Comparison of ENCODE assay signal across 16 cellular contexts in the genomic region with DNA sequence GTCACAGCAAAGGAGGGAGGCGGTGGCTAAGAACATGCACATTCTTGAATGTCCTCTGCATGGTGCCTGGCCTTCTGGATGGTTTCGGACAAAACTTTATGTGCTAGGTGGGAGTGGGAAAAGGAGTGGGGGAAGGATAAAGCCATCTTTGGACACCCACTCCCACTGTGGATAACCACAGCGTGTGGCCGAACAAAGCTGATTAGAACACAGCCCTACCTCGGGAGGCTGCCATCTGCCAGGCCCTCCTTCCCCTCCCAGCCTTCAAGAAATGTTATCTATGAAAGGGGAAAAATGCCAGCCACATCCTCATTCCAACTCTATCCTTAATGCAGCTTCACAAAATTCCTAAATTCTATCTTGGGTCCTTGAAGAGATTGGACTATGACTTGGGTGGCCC. TPM values are rescaled to one million over a fixed set of nuclear protein-coding genes. Genes with fewer than 3 reads are reported as not detected.
A peak's percentile ranks its signal among the peaks of the same experiment; 100 is the strongest.
DNase-seq lines count a peak whose midpoint lies in the region; ATAC-seq and TF ChIP-seq lines count a peak whose summit lies in the region.
"Had no signal": no experiment of that assay in that cellular context is flagged by ENCODE, and none has a peak within 500 bp of the region (broad histone marks: within the 10 kb centered on the region; RNA-seq: fewer than 3 reads in every experiment).

No MANE protein-coding gene starts in this region.

- TF ChIP-seq POLR2A in breast epithelium (IDR thresholded peaks at IDR 0.05) (no peak), upper lobe of left lung (IDR thresholded peaks at IDR 0.05) (no peak)

- peak overlapping the region in 1 of 3 experiments; percentile 53 for H3K4me3 Mint-ChIP-seq in nephron
- no peak overlapping the region for H3K4me3 Mint-ChIP-seq in activated T-cell treated with anti-CD3 and anti-CD28 coated beads, Interleukin-2, amount 50 U/mL, for 24 hours
- H3K4me3 Mint-ChIP-seq: activated CD4-positive, alpha-beta memory T cell treated with anti-CD3 and anti-CD28 coated beads, Interleukin-2, amount 10 ng/mL, durations not matched to agents 7 days and 5 days; CD4-positive, alpha-beta memory T cell; stimulated activated naive CD8-positive, alpha-beta T cell treated with anti-CD3 and anti-CD28 coated beads, Interleukin-15, amount 100 ng/mL, for 72 hours had no signal

- ATAC-seq in left cardiac atrium = no peak
- ATAC-seq in left ventricle myocardium superior = no peak
- no peak for ATAC-seq in upper lobe of left lung (ENCODE audit: low FRiP score in 2 of 2)
- ATAC-seq in GM21526 (IDR thresholded peaks at IDR 0.05; ENCODE audit: low FRiP score, unreplicated experiment) = no peak
- ATAC-seq: stimulated activated naive CD8-positive, alpha-beta T cell treated with anti-CD3 and anti-CD28 coated beads, Interleukin-15, amount 100 ng/mL, for 72 hours had no signal

- 83 to 89% methylated on average over 5 of the region's 5 CpGs for WGBS in upper lobe of left lung, 2 donors

- H3K4me1 ChIP-seq in breast epithelium = peaks cover 44 to 45% of the 10 kb centered on the region in 2 donors
- peaks cover 84 to 97% (median 87%) of the 10 kb centered on the region in 4 donors for H3K4me1 ChIP-seq in upper lobe of left lung

- peak overlapping the region; percentile 79 to 86 for H3K27ac ChIP-seq in breast epithelium
- peak overlapping the region; percentile 21 to 98 (median 72) for H3K27ac ChIP-seq in upper lobe of left lung

- no peak for TF ChIP-seq EP300 in upper lobe of left lung (IDR thresholded peaks at IDR 0.05)

- no peaks in the 10 kb centered on the region for H3K9me3 Mint-ChIP-seq in nephron
- H3K9me3 Mint-ChIP-seq in activated T-cell treated with anti-CD3 and anti-CD28 coated beads, Interleukin-2, amount 50 U/mL, for 24 hours = no peaks in the 10 kb centered on the region
- H3K9me3 Mint-ChIP-seq: activated CD4-positive, alpha-beta memory T cell treated with anti-CD3 and anti-CD28 coated beads, Interleukin-2, amount 10 ng/mL, durations not matched to agents 7 days and 5 days; CD4-positive, alpha-beta memory T cell; stimulated activated naive CD8-positive, alpha-beta T cell treated with anti-CD3 and anti-CD28 coated beads, Interleukin-15, amount 100 ng/mL, for 72 hours had no signal

- H3K27me3 ChIP-seq in breast epithelium (no peaks in the 10 kb centered on the region), upper lobe of left lung (no peaks in the 10 kb centered on the region)

- peak overlapping the region; percentile 71 to 98 (median 74) for H3K27ac Mint-ChIP-seq in nephron
- no peak overlapping the region for H3K27ac Mint-ChIP-seq in activated T-cell treated with anti-CD3 and anti-CD28 coated beads, Interleukin-2, amount 50 U/mL, for 24 hours
- H3K27ac Mint-ChIP-seq: activated CD4-positive, alpha-beta memory T cell treated with anti-CD3 and anti-CD28 coated beads, Interleukin-2, amount 10 ng/mL, durations not matched to agents 7 days and 5 days; CD4-positive, alpha-beta memory T cell; stimulated activated naive CD8-positive, alpha-beta T cell treated with anti-CD3 and anti-CD28 coated beads, Interleukin-15, amount 100 ng/mL, for 72 hours had no signal

- H3K27me3 Mint-ChIP-seq in nephron (ENCODE audit: low read depth) = no peaks in the 10 kb centered on the region
- peaks cover 2% of the 10 kb centered on the region for H3K27me3 Mint-ChIP-seq in activated T-cell treated with anti-CD3 and anti-CD28 coated beads, Interleukin-2, amount 50 U/mL, for 24 hours
- H3K27me3 Mint-ChIP-seq: activated CD4-positive, alpha-beta memory T cell treated with anti-CD3 and anti-CD28 coated beads, Interleukin-2, amount 10 ng/mL, durations not matched to agents 7 days and 5 days; CD4-positive, alpha-beta memory T cell had no signal

- H3K4me3 ChIP-seq in breast epithelium = no peak overlapping the region
- H3K4me3 ChIP-seq in upper lobe of left lung = no peak overlapping the region

- peaks cover 82% of the 10 kb centered on the region for H3K36me3 Mint-ChIP-seq in nephron (ENCODE audit: low read depth)
- H3K36me3 Mint-ChIP-seq in activated T-cell treated with anti-CD3 and anti-CD28 coated beads, Interleukin-2, amount 50 U/mL, for 24 hours (ENCODE audit: low read depth) = no peaks in the 10 kb centered on the region
- H3K36me3 Mint-ChIP-seq: CD4-positive, alpha-beta memory T cell had no signal

- intact Hi-C loops in left cardiac atrium (cut with DNase I) (no loop called here), left ventricle myocardium superior (cut with micrococcal nuclease) (no loop called here), breast epithelium (cut with DNase I; ENCODE audit: low total_unique reads) (no loop called here)

- H3K9me3 ChIP-seq in breast epithelium = no peaks in the 10 kb centered on the region
- no peaks in the 10 kb centered on the region for H3K9me3 ChIP-seq in upper lobe of left lung

- TF ChIP-seq CTCF in breast epithelium (IDR thresholded peaks at IDR 0.05) (no peak), nephron (IDR thresholded peaks at IDR 0.05; ENCODE audit: unreplicated experiment in 3 of 3) (no peak), upper lobe of left lung (IDR thresholded peaks at IDR 0.05) (no peak)

- peak; percentile 5 for DNase-seq in left cardiac atrium
- no peak for DNase-seq in left ventricle myocardium superior
- no peak for DNase-seq in breast epithelium (ENCODE audit: low spot score in 2 of 2)
- DNase-seq in upper lobe of left lung = peak in 1 of 2 donors; percentile 7
- no peak for DNase-seq in activated T-cell treated with anti-CD3 and anti-CD28 coated beads, Interleukin-2, amount 50 U/mL, for 24 hours
- no peak for DNase-seq in DMS79 (lab: John Stamatoyannopoulos, UW)
- DNase-seq: activated CD4-positive, alpha-beta memory T cell treated with anti-CD3 and anti-CD28 coated beads, Interleukin-2, amount 10 ng/mL, durations not matched to agents 7 days and 5 days; CD4-positive, alpha-beta memory T cell; GDM1; KBM-7; NCI-H1092 treated with DMSO at 0.1 percent for 48 hours; NCI-H2171 treated with DMSO at 0.1 percent for 48 hours; small intestine; stimulated activated naive CD8-positive, alpha-beta T cell treated with anti-CD3 and anti-CD28 coated beads, Interleukin-15, amount 100 ng/mL, for 72 hours had no signal

- H3K4me1 Mint-ChIP-seq in nephron = peaks cover 81% of the 10 kb centered on the region
- H3K4me1 Mint-ChIP-seq in activated T-cell treated with anti-CD3 and anti-CD28 coated beads, Interleukin-2, amount 50 U/mL, for 24 hours (ENCODE audit: low read depth) = no peaks in the 10 kb centered on the region
- H3K4me1 Mint-ChIP-seq: activated CD4-positive, alpha-beta memory T cell treated with anti-CD3 and anti-CD28 coated beads, Interleukin-2, amount 10 ng/mL, durations not matched to agents 7 days and 5 days; CD4-positive, alpha-beta memory T cell; stimulated activated naive CD8-positive, alpha-beta T cell treated with anti-CD3 and anti-CD28 coated beads, Interleukin-15, amount 100 ng/mL, for 72 hours had no signal

- H3K36me3 ChIP-seq in breast epithelium (peaks cover 5% of the 10 kb centered on the region), upper lobe of left lung (peaks cover 22 to 70% (median 37%) of the 10 kb centered on the region in 4 donors)

RNA-seq across cellular contexts. Expression of a gene that starts 18.8 kb away (rescaled TPM):
- 10 to 100 TPM; 47.9 to 59.3 TPM for total RNA-seq in left cardiac atrium
- 53.9 TPM for total RNA-seq in left ventricle myocardium superior
- total RNA-seq in breast epithelium = 100 to 1,000 TPM in 1 of 3 donors, 10 to 100 TPM in 2; 78.3 to 281 (median 83.2) TPM
- total RNA-seq in upper lobe of left lung = 100 to 1,000 TPM in 5 of 6 donors, 10 to 100 TPM in 1; 73.3 to 179 (median 132) TPM
- total RNA-seq: activated CD4-positive, alpha-beta memory T cell treated with anti-CD3 and anti-CD28 coated beads, Interleukin-2, amount 10 ng/mL, durations not matched to agents 7 days and 5 days had no signal
